9 cellular contexts compared by ENCODE assay signal in the genomic region with DNA sequence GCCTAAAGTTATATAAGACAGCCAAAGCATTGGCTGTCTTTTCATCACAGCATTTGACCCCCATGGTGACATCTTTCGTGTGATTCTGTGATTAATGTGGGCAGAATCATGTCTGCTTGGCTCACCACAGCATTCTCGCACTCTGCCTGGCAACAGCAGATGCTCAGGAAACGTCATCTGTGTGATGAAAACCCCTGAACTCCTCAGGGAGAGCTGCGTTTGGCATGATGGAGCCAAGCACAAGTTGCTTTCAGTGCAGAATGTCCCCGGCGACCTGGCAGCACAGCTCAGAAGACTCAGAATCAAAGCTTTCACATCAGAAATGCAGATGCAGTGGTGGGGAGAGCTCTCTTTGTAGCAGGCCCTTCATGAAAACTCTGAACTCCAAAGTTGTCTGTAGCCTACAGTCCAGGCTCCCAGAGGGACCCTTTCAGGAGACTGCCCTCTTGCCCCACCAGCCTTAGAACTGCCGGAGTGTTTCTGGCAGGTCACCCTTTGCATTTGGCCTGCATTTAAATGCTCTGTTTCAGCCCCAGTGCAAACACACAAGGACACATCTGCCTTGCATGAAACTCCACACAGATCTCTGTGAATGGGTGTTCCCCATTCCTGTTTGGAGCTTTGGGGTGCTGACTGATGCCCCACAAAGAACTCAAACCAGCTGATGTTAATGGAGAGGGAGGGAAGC.
DNase-seq lines count a peak whose midpoint lies in the region; ATAC-seq and TF ChIP-seq lines count a peak whose summit lies in the region.
"Had no signal": no experiment of that assay in that cellular context is flagged by ENCODE, and none has a peak within 500 bp of the region (broad histone marks: within the 10 kb centered on the region; RNA-seq: fewer than 3 reads in every experiment).

No MANE protein-coding gene starts in this region.

- TF ChIP-seq POLR2A in IMR-90 (IDR thresholded peaks at IDR 0.05; ENCODE audit: low read depth, low read length) (no peak), heart left ventricle (IDR thresholded peaks at IDR 0.05) (no peak)

- H3K4me3 ChIP-seq in IMR-90 (ENCODE audit: insufficient read depth, low read depth, low read length) (no peak overlapping the region), heart left ventricle (no peak overlapping the region), mucosa of descending colon (no peak overlapping the region)

- H3K27me3 ChIP-seq in IMR-90 (ENCODE audit: control insufficient read depth, insufficient read depth, low read length) = no peaks in the 10 kb centered on the region
- H3K27me3 ChIP-seq in heart left ventricle = no peaks in the 10 kb centered on the region

- no peak overlapping the region for H4K91ac ChIP-seq in IMR-90 (ENCODE audit: insufficient read depth, low read depth, low read length)

- H2BK20ac ChIP-seq in IMR-90 (ENCODE audit: low read depth, low read length) = no peak overlapping the region

- H3K18ac ChIP-seq in IMR-90 (ENCODE audit: low read depth, low read length) = no peak overlapping the region

- H3K4me1 ChIP-seq in IMR-90 (ENCODE audit: control insufficient read depth, insufficient read depth, low read length) (no peaks in the 10 kb centered on the region), heart left ventricle (peaks cover 0 to 23% (median 5%) of the 10 kb centered on the region in 12 donors), mucosa of descending colon (ENCODE audit: low read depth) (no peaks in the 10 kb centered on the region)

- no peak for TF ChIP-seq RAD21 in IMR-90 (IDR thresholded peaks at IDR 0.05; ENCODE audit: low read length)

- CTCF ChIA-PET in IMR-90 (lab: Yijun Ruan, JAX) = no interaction called here

- H2AK9ac ChIP-seq in IMR-90 (replicated peaks; ENCODE audit: low read depth, low read length, poor library complexity) = no peak overlapping the region

- H3K4me2 ChIP-seq in IMR-90 (ENCODE audit: low read depth, low read length) = no peak overlapping the region

- no peak overlapping the region for H2BK5ac ChIP-seq in IMR-90 (ENCODE audit: low read depth, low read length, poor library complexity, severe bottlenecking)

- H4K20me1 ChIP-seq in IMR-90 (ENCODE audit: insufficient read depth, low read length) = no peaks in the 10 kb centered on the region

- in situ Hi-C loops in IMR-90 (cut with MboI; ENCODE audit: low sequenced_read_pairs) = no loop called here

- no peak overlapping the region for H2AK5ac ChIP-seq in IMR-90 (ENCODE audit: low read depth, low read length)

- H3K36me3 ChIP-seq in IMR-90 (ENCODE audit: control insufficient read depth, insufficient read depth, low read length) (no peaks in the 10 kb centered on the region), heart left ventricle (no peaks in the 10 kb centered on the region), mucosa of descending colon (ENCODE audit: low read depth) (no peaks in the 10 kb centered on the region)

- 0 out of 2 replicates have a peak, but pooled peaks have one; percentile 21 for ATAC-seq in IMR-90 (ENCODE audit: low read depth)
- ATAC-seq in heart left ventricle = peak; percentile 50 to 65 (median 60)
- ATAC-seq in mucosa of descending colon = no peak
- ATAC-seq in HG03469 (IDR thresholded peaks at IDR 0.05; ENCODE audit: unreplicated experiment) = no peak

- no TSS peak for BruUV-seq in IMR-90 (replicated peaks; lab: Mats Ljungman, UMichigan)

- H4K5ac ChIP-seq in IMR-90 (ENCODE audit: low read depth, low read length) = no peak overlapping the region

- H3K4ac ChIP-seq in IMR-90 (ENCODE audit: low read depth, low read length) = no peak overlapping the region

- no peak overlapping the region for H3K23ac ChIP-seq in IMR-90 (ENCODE audit: low read depth, low read length)

- peak overlapping the region; percentile 34 for H2AFZ ChIP-seq in IMR-90 (replicated peaks; ENCODE audit: low read length, poor library complexity)

- H2BK120ac ChIP-seq in IMR-90 (ENCODE audit: low read depth, low read length) = no peak overlapping the region

- POLR2A ChIA-PET in IMR-90 (lab: Charles Lee; ENCODE audit: unreplicated experiment) = no interaction called here

- dilution Hi-C loops in IMR-90 (cut with HindIII; ENCODE audit: low sequenced_read_pairs, unreplicated experiment) = no loop called here

- H3K56ac ChIP-seq in IMR-90 (ENCODE audit: extremely low read depth, insufficient read depth, low read length) = no peak overlapping the region

- TF ChIP-seq CTCF in IMR-90 (conservative IDR thresholded peaks at IDR 0.05; ENCODE audit: low read depth, low read length) (no peak), heart left ventricle (IDR thresholded peaks at IDR 0.05) (no peak), mucosa of descending colon (IDR thresholded peaks at IDR 0.05) (no peak)

- intact Hi-C loops in IMR-90 (cut with micrococcal nuclease) (no loop called here), heart left ventricle (cut with DNase I) (no loop called here), mucosa of descending colon (cut with DNase I, micrococcal nuclease) (no loop called here)

- H3K9me3 ChIP-seq in IMR-90 (ENCODE audit: control insufficient read depth, insufficient read depth, low read length) (no peaks in the 10 kb centered on the region), heart left ventricle (peaks cover 0 to 19% (median under 1%) of the 10 kb centered on the region in 12 donors), mucosa of descending colon (no peaks in the 10 kb centered on the region)

- H4K8ac ChIP-seq in IMR-90 (ENCODE audit: low read depth in 2 of 2, low read length in 2 of 2) = no peak overlapping the region

- no peaks in the 10 kb centered on the region for H3K9me1 ChIP-seq in IMR-90 (ENCODE audit: insufficient read depth, low read length)

- H3K27ac ChIP-seq in IMR-90 (ENCODE audit: insufficient read depth, low read length) (no peak overlapping the region), heart left ventricle (peak overlapping the region in 2 of 12 donors; percentile 2 to 9)

- no peaks in the 10 kb centered on the region for H3K79me1 ChIP-seq in IMR-90 (ENCODE audit: low read depth in 1 of 2, low read length in 2 of 2)

- peak; percentile 16 for DNase-seq in stimulated activated CD4-positive, alpha-beta T cell treated with anti-CD3 and anti-CD28 coated beads, Interleukin-15, amount 100 ng/mL, for 24 hours
- no peak for DNase-seq in stimulated activated CD4-positive, alpha-beta T cell treated with anti-CD3 and anti-CD28 coated beads, Interleukin-4, amount 100 ng/mL, for 24 hours
- DNase-seq in IMR-90 (peak; percentile 11), heart left ventricle (peak in 3 of 5 donors; percentile 18 to 66 (median 21)), middle frontal gyrus (ENCODE audit: extremely low spot score, low spot score) (no peak), mucosa of descending colon (no peak), glomerular visceral epithelial cell (ENCODE audit: extremely low spot score) (no peak)
- DNase-seq: NCI-H524 treated with DMSO at 0.1 percent for 48 hours had no signal

- no peak overlapping the region for H3K9ac ChIP-seq in IMR-90 (ENCODE audit: low read depth, low read length)

- H3K14ac ChIP-seq in IMR-90 (replicated peaks; ENCODE audit: low read depth, low read length) = no peak overlapping the region

- no peak overlapping the region for H2BK15ac ChIP-seq in IMR-90 (ENCODE audit: low read depth, low read length)

- WGBS in IMR-90 (ENCODE audit: extremely low coverage in 2 of 2, insufficient read length in 1 of 2), 2 experiments = 0% methylated on average over 2 of the region's 7 CpGs; no CpG with 5 or more reads in 1 of the 2 experiments
- 50 to 61% (median 54%) methylated on average over 7 of the region's 7 CpGs for WGBS in heart left ventricle, 4 donors

TF ChIP-seq in IMR-90, 13 proteins besides CTCF, POLR2A, EP300 and RAD21:
- TF ChIP-seq, protein P1, sequence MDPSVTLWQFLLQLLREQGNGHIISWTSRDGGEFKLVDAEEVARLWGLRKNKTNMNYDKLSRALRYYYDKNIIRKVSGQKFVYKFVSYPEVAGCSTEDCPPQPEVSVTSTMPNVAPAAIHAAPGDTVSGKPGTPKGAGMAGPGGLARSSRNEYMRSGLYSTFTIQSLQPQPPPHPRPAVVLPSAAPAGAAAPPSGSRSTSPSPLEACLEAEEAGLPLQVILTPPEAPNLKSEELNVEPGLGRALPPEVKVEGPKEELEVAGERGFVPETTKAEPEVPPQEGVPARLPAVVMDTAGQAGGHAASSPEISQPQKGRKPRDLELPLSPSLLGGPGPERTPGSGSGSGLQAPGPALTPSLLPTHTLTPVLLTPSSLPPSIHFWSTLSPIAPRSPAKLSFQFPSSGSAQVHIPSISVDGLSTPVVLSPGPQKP (IDR thresholded peaks at IDR 0.05; ENCODE audit: borderline replicate concordance, low read depth, low read length) = no peak
- peak; percentile 92 for TF ChIP-seq RFX5 (IDR thresholded peaks at IDR 0.05; ENCODE audit: low read depth, low read length)

Comparison
In these comparisons a context has a peak if more than half of its experiments do, and no peak if none do; other contexts are left out.
1. DNase-seq: peak in stimulated activated CD4-positive, alpha-beta T cell treated with anti-CD3 and anti-CD28 coated beads, Interleukin-15, amount 100 ng/mL, for 24 hours (single experiment), IMR-90 (single experiment) and heart left ventricle (3 of 5); none in stimulated activated CD4-positive, alpha-beta T cell treated with anti-CD3 and anti-CD28 coated beads, Interleukin-4, amount 100 ng/mL, for 24 hours (single experiment), middle frontal gyrus (single experiment), mucosa of descending colon (0 of 3) and glomerular visceral epithelial cell (single experiment).
2. ATAC-seq: peak in IMR-90 (single experiment) and heart left ventricle (4 of 4); none in mucosa of descending colon (single experiment) and HG03469 (single experiment).